1 cellular context compared by ENCODE assay signal in genomic region chr16:30354423-30355143, GRCh38.
TF ChIP-seq lines count a peak whose summit lies in the region.

No MANE protein-coding gene starts in this region.

TF ChIP-seq in GM12878, 131 proteins besides CTCF, POLR2A, EP300 and RAD21:
- no peak for TF ChIP-seq RUNX3 (IDR thresholded peaks at IDR 0.05; ENCODE audit: low read length)
- no peak for TF ChIP-seq IKZF2 (IDR thresholded peaks at IDR 0.05)
- TF ChIP-seq RCOR1 (conservative IDR thresholded peaks at IDR 0.05; ENCODE audit: low read depth, low read length), result no peak
- no peak for TF ChIP-seq RELA (IDR thresholded peaks at IDR 0.05; ENCODE audit: borderline replicate concordance, partially characterized antibody)
- no peak for TF ChIP-seq PAX5 (IDR thresholded peaks at IDR 0.05; ENCODE audit: borderline replicate concordance, low read depth, low read length)
- TF ChIP-seq EGR1 (IDR thresholded peaks at IDR 0.05; ENCODE audit: borderline replicate concordance in 1 of 2, low read depth in 2 of 2, low read length in 2 of 2), result no peak
- TF ChIP-seq BMI1 (IDR thresholded peaks at IDR 0.05; ENCODE audit: borderline replicate concordance), result no peak
- TF ChIP-seq HDAC6 (IDR thresholded peaks at IDR 0.05; ENCODE audit: unreplicated experiment), result no peak
- TF ChIP-seq DPF2 (IDR thresholded peaks at IDR 0.05), result no peak
- TF ChIP-seq ZBTB11 (CRISPR knock-in tag; IDR thresholded peaks at IDR 0.05), result no peak
- TF ChIP-seq IRF3 (IDR thresholded peaks at IDR 0.05), result no peak
- no peak for TF ChIP-seq STAT1 (conservative IDR thresholded peaks at IDR 0.05)
- peak; percentile 74 for TF ChIP-seq USF1 (IDR thresholded peaks at IDR 0.05; ENCODE audit: borderline replicate concordance, extremely low read length, insufficient read depth, low read depth, low read length)
- TF ChIP-seq NFXL1 (IDR thresholded peaks at IDR 0.05; ENCODE audit: borderline replicate concordance), result no peak
- TF ChIP-seq MAX (IDR thresholded peaks at IDR 0.05; ENCODE audit: low read depth, low read length), result no peak
- no peak for TF ChIP-seq ZBED1 (IDR thresholded peaks at IDR 0.05; ENCODE audit: borderline replicate concordance)
- no peak for TF ChIP-seq ZNF622 (IDR thresholded peaks at IDR 0.05)
- no peak for TF ChIP-seq CUX1 (IDR thresholded peaks at IDR 0.05; ENCODE audit: insufficient replicate concordance, low read depth, low read length)
- TF ChIP-seq STAT3 (IDR thresholded peaks at IDR 0.05; ENCODE audit: low read depth, low read length), result no peak
- 0 out of 2 replicates have a peak, but pooled peaks have one; percentile 9 for TF ChIP-seq GATAD2B (conservative IDR thresholded peaks at IDR 0.05; ENCODE audit: low read depth)
- no peak for TF ChIP-seq NFYA (IDR thresholded peaks at IDR 0.05; ENCODE audit: borderline replicate concordance, low read depth, low read length)
- no peak for TF ChIP-seq BACH1 (IDR thresholded peaks at IDR 0.05; ENCODE audit: borderline replicate concordance)
- TF ChIP-seq ZSCAN29 (IDR thresholded peaks at IDR 0.05), result no peak
- TF ChIP-seq EED (IDR thresholded peaks at IDR 0.05; ENCODE audit: low read depth), result no peak
- 0 out of 2 replicates have a peak, but pooled peaks have one; percentile 36 for TF ChIP-seq NKRF (conservative IDR thresholded peaks at IDR 0.05)
- TF ChIP-seq NFIC (IDR thresholded peaks at IDR 0.05; ENCODE audit: low read depth, low read length), result no peak
- TF ChIP-seq LARP7 (IDR thresholded peaks at IDR 0.05), result 0 out of 2 replicates have a peak, but pooled peaks have one; percentile 61
- no peak for TF ChIP-seq MTA3 (IDR thresholded peaks at IDR 0.05; ENCODE audit: borderline replicate concordance, low read length)
- no peak for TF ChIP-seq KAT2A (conservative IDR thresholded peaks at IDR 0.05; ENCODE audit: control insufficient read depth, low read depth, low read length)
- 0 out of 2 replicates have a peak, but pooled peaks have one; percentile 8 for TF ChIP-seq SIN3A (IDR thresholded peaks at IDR 0.05; ENCODE audit: low read depth, low read length)
- no peak for TF ChIP-seq NR2F1 (conservative IDR thresholded peaks at IDR 0.05)
- TF ChIP-seq ZBTB33 (IDR thresholded peaks at IDR 0.05), result no peak
- no peak for TF ChIP-seq MXI1 (IDR thresholded peaks at IDR 0.05; ENCODE audit: low read depth, low read length)
- TF ChIP-seq SKIL (IDR thresholded peaks at IDR 0.05; ENCODE audit: low read depth, poor library complexity, severe bottlenecking), result no peak
- no peak for TF ChIP-seq KDM1A (IDR thresholded peaks at IDR 0.05; ENCODE audit: borderline replicate concordance)
- TF ChIP-seq BHLHE40 (IDR thresholded peaks at IDR 0.05; ENCODE audit: borderline replicate concordance in 1 of 2, low read depth in 2 of 2, low read length in 1 of 2), result no peak
- TF ChIP-seq SMAD1 (IDR thresholded peaks at IDR 0.05; ENCODE audit: low read depth, partially characterized antibody), result no peak
- no peak for TF ChIP-seq MEF2A (IDR thresholded peaks at IDR 0.05; ENCODE audit: insufficient read depth, low read depth, low read length)
- TF ChIP-seq CBFB (IDR thresholded peaks at IDR 0.05; ENCODE audit: low read depth), result no peak
TF ChIP-seq in GM12878: peak in this region for 5.
